8 cellular contexts compared by ENCODE assay signal in genomic region chr11:65574147-65574962, GRCh38. TPM values are rescaled to one million over a fixed set of nuclear protein-coding genes. Genes with fewer than 3 reads are reported as not detected.
DNase-seq lines count a peak whose midpoint lies in the region; ATAC-seq and TF ChIP-seq lines count a peak whose summit lies in the region.

No MANE protein-coding gene starts in this region.

- peak; percentile 79 for DNase-seq in HFF-Myc (ENCODE audit: extremely low read depth, low read depth)
- DNase-seq in NCI-H1930 (lab: John Stamatoyannopoulos, UW), result peak; percentile 70 to 84
- DNase-seq in T47D (ENCODE audit: low read depth in 1 of 2, low spot score in 1 of 2), result peak; percentile 94 to 98
- peak; percentile 97 for DNase-seq in iPS-NIHi7 (ENCODE audit: extremely low spot score)
- DNase-seq in smooth muscle cell (lab: John Stamatoyannopoulos, UW; ENCODE audit: unreplicated experiment), result peak; percentile 91

- H3K27ac ChIP-seq in VCaP, result peak overlapping the region; percentile 98
- peak overlapping the region; percentile 75 for H3K27ac ChIP-seq in smooth muscle cell (ENCODE audit: low read depth)

- H4K20me1 ChIP-seq in smooth muscle cell (ENCODE audit: low read depth), result peaks cover 23% of the 10 kb centered on the region

- H3F3A ChIP-seq in smooth muscle cell (ENCODE audit: low read depth), result peaks cover 24% of the 10 kb centered on the region

- H3K27me3 ChIP-seq in smooth muscle cell (ENCODE audit: low read depth), result no peaks in the 10 kb centered on the region

- no peak overlapping the region for H2AFZ ChIP-seq in smooth muscle cell (ENCODE audit: low read depth)

- H3K4me2 ChIP-seq in smooth muscle cell, result peak overlapping the region; percentile 94

- peak overlapping the region; percentile 14 for H3K9ac ChIP-seq in smooth muscle cell (ENCODE audit: low read depth)

- H3K36me3 ChIP-seq in smooth muscle cell (ENCODE audit: low read depth), result no peaks in the 10 kb centered on the region

- WGBS in smooth muscle cell (ENCODE audit: low lambda C conversion rate), result 1% methylated on average over 54 of the region's 75 CpGs

- no peaks in the 10 kb centered on the region for H3K9me3 ChIP-seq in smooth muscle cell (replicated peaks; ENCODE audit: low read depth)

- H3K4me3 ChIP-seq in GM08714 (ENCODE audit: low read length) (peak overlapping the region; percentile 70; the same call in 1 of the 2 replicates), HFF-Myc (replicated peaks; ENCODE audit: low read depth, low read length) (peak overlapping the region; percentile 85), smooth muscle cell (peak overlapping the region; percentile 90)

- peaks cover 24% of the 10 kb centered on the region for H3K4me1 ChIP-seq in smooth muscle cell (ENCODE audit: low read depth)

- peaks cover 26% of the 10 kb centered on the region for H3K79me2 ChIP-seq in smooth muscle cell (ENCODE audit: low read depth)

- TF ChIP-seq CTCF in HFF-Myc (IDR thresholded peaks at IDR 0.05; ENCODE audit: low read depth, low read length, missing control alignments) (peak; percentile 47), VCaP (conservative IDR thresholded peaks at IDR 0.05) (peak; percentile 100), smooth muscle cell (IDR thresholded peaks at IDR 0.05; ENCODE audit: borderline replicate concordance, insufficient read depth, poor library complexity, severe bottlenecking) (peak; percentile 89)

- ATAC-seq in GM21515 (IDR thresholded peaks at IDR 0.05; ENCODE audit: unreplicated experiment), result no peak

- in situ Hi-C loops in T47D (cut with HindIII; ENCODE audit: low pct_unique_long_range_greater_than_20kb, low sequenced_read_pairs), result no loop called here

RNA-seq across cellular contexts. Expression of gene EHBP1L1, which starts 1.5 kb away (rescaled TPM):
- total RNA-seq in smooth muscle cell, result 5.1 and 14.0 TPM in 2 replicates
- 28.4 and 29.5 TPM in 2 replicates for polyA plus RNA-seq in smooth muscle cell

RNA-seq across cellular contexts. Expression of gene FAM89B, which starts 2.0 kb away (rescaled TPM):
- total RNA-seq in smooth muscle cell, result 51.4 and 63.9 TPM in 2 replicates
- 174 TPM in 2 replicates for polyA plus RNA-seq in smooth muscle cell

RNA-seq across cellular contexts. Expression of gene ZNRD2, which starts 4.1 kb away (rescaled TPM):
- 45.9 and 55.5 TPM in 2 replicates for total RNA-seq in smooth muscle cell
- polyA plus RNA-seq in smooth muscle cell, result 105 and 108 TPM in 2 replicates

RNA-seq across cellular contexts. Expression of gene LTBP3, which starts 16.2 kb away (rescaled TPM):
- 33.6 TPM in 2 replicates for total RNA-seq in smooth muscle cell
- polyA plus RNA-seq in smooth muscle cell, result 46.4 and 53.9 TPM in 2 replicates

RNA-seq across cellular contexts. Expression of gene KCNK7, which starts 21.2 kb away (rescaled TPM):
- 1.7 TPM in 1 of 2 replicates, not detected in the other for total RNA-seq in smooth muscle cell
- not detected in 2 replicates for polyA plus RNA-seq in smooth muscle cell

Comparison
In these comparisons a context has a peak if more than half of its experiments do, and no peak if none do; other contexts are left out.
1. CTCF ChIP-seq: peak in every context shown above with its lines; median percentile 100 in VCaP; 89 in smooth muscle cell; 47 in HFF-Myc.